Comparison of ENCODE assay signal across 8 cellular contexts in the genomic region with DNA sequence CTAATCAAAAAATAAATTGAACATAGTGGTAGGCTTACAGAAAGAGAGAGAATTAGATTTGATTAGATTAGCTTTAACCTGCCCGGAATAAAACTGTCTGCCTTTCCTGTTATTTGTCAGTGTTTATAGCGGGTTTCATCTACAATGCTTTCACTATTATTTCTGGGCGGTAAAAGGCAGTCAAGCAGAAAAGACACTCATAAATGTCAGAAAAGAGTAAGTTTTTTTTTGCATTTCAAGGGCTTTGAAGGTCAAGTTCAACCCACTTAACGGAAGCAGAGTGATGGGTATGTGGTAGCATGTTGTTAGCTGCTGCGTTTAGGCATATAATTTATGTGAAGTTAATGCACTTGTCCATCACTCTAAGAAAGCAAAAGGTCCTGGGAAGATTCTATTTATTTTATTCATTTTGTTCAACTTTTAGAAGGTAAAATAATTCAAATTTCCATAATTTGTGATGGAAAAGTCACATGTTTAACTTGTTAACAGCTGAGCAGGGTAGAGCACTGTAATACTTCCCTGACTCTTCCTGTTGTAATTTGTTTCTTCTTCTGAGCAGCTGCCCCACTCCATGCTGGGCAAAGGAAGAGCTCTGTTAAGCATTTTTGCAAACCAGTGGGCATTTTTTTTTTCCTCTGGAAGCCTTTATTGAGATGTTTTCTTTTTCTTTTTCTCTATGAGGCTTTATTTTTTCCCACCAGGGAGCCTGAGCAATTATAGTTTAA.
DNase-seq lines count a peak whose midpoint lies in the region; TF ChIP-seq lines count a peak whose summit lies in the region.

No MANE protein-coding gene starts in this region.

- peaks cover 3% of the 10 kb centered on the region for H3K9me3 Mint-ChIP-seq in neural crest cell

- H3K4me3 Mint-ChIP-seq in neural crest cell: peak overlapping the region; percentile 3

- POLR2A ChIA-PET in HEK293T (lab: Yijun Ruan, JAX): no interaction called here

- TF ChIP-seq CTCF in neural crest cell (conservative IDR thresholded peaks at IDR 0.05): no peak

- no peaks in the 10 kb centered on the region for H3K27me3 Mint-ChIP-seq in neural crest cell (ENCODE audit: low read depth)

- CTCF ChIA-PET in HEK293T (lab: Yijun Ruan, JAX): interaction anchor here (0.6 kb wide), 2 partner anchors 39 to 1364 kb away, joined by 3 read pairs; no protein-coding TSS in a partner anchor

- no peak overlapping the region for H3K27ac Mint-ChIP-seq in neural crest cell (ENCODE audit: unreplicated experiment)

- peak; percentile 27 for DNase-seq in NCI-H2171 treated with DMSO at 0.1 percent for 48 hours (lab: John Stamatoyannopoulos, UW)
- DNase-seq in NCI-H2171 (lab: John Stamatoyannopoulos, UW): no peak
- DNase-seq in HEK293T (ENCODE audit: extremely low spot score): peak; percentile 26
- DNase-seq in NAMALWA (ENCODE audit: low spot score): peak; percentile 36
- no peak for DNase-seq in neural crest cell (ENCODE audit: low read depth, low spot score)
- no peak for DNase-seq in NCI-H187 treated with DMSO at 0.1 percent for 48 hours (lab: John Stamatoyannopoulos, UW)
- no peak for DNase-seq in UCSD-AML1 (lab: John Stamatoyannopoulos, UW; ENCODE audit: unreplicated experiment)
- no peak for DNase-seq in cortex of kidney (lab: John Stamatoyannopoulos, UW)

- H3K4me1 Mint-ChIP-seq in neural crest cell: peaks cover 68% of the 10 kb centered on the region

- no peaks in the 10 kb centered on the region for H3K36me3 Mint-ChIP-seq in neural crest cell (ENCODE audit: low read depth)

TF ChIP-seq in HEK293T, 16 proteins besides CTCF, POLR2A, EP300 and RAD21:
- TF ChIP-seq BHLHE40 (IDR thresholded peaks at IDR 0.05; ENCODE audit: borderline replicate concordance) (no peak), ZNF384 (IDR thresholded peaks at IDR 0.05) (peak; percentile 93), FOXM1 (IDR thresholded peaks at IDR 0.05; ENCODE audit: borderline replicate concordance) (no peak), FOXA1 (IDR thresholded peaks at IDR 0.05) (no peak), HDGF (IDR thresholded peaks at IDR 0.05; ENCODE audit: borderline replicate concordance) (no peak), FOXK2 (IDR thresholded peaks at IDR 0.05) (no peak), L3MBTL2 (conservative IDR thresholded peaks at IDR 0.05) (no peak), NFRKB (IDR thresholded peaks at IDR 0.05) (no peak), TARDBP (IDR thresholded peaks at IDR 0.05) (no peak), SUZ12 (IDR thresholded peaks at IDR 0.05) (no peak), ELF4 (IDR thresholded peaks at IDR 0.05) (no peak), SP1 (IDR thresholded peaks at IDR 0.05) (no peak), LEF1 (IDR thresholded peaks at IDR 0.05; ENCODE audit: borderline replicate concordance) (no peak), CTBP1 (IDR thresholded peaks at IDR 0.05; ENCODE audit: borderline replicate concordance) (peak; percentile 95), ARNT (IDR thresholded peaks at IDR 0.05) (peak; percentile 61; the same call in 1 of the 2 replicates)
- TF ChIP-seq, protein P1, sequence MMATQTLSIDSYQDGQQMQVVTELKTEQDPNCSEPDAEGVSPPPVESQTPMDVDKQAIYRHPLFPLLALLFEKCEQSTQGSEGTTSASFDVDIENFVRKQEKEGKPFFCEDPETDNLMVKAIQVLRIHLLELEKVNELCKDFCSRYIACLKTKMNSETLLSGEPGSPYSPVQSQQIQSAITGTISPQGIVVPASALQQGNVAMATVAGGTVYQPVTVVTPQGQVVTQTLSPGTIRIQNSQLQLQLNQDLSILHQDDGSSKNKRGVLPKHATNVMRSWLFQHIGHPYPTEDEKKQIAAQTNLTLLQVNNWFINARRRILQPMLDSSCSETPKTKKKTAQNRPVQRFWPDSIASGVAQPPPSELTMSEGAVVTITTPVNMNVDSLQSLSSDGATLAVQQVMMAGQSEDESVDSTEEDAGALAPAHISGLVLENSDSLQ (IDR thresholded peaks at IDR 0.05): peak; percentile 95

Comparison
In these comparisons a context has a peak if more than half of its experiments do, and no peak if none do; other contexts are left out.
1. DNase-seq: peak in NCI-H2171 treated with DMSO at 0.1 percent for 48 hours (single experiment), HEK293T (single experiment) and NAMALWA (single experiment); none in NCI-H2171 (single experiment), neural crest cell (single experiment), NCI-H187 treated with DMSO at 0.1 percent for 48 hours (single experiment), UCSD-AML1 (single experiment) and cortex of kidney (single experiment).